Comparison of ENCODE assay signal across 8 cellular contexts in genomic region chr3:180036678-180037455, GRCh38. TPM values are rescaled to one million over a fixed set of nuclear protein-coding genes. Genes with fewer than 3 reads are reported as not detected.
A peak's percentile ranks its signal among the peaks of the same experiment; 100 is the strongest.
DNase-seq lines count a peak whose midpoint lies in the region; ATAC-seq and TF ChIP-seq lines count a peak whose summit lies in the region.

PEX5L (minus strand) TSS chr3:180036937; CDS start chr3:180036599, 338 bp downstream.

- peak within 1 kb of the TSS; percentile 60 for H3K4me3 ChIP-seq in AG04449 (ENCODE audit: low read depth, low read length)
- no peak within 1 kb of the TSS for H3K4me3 ChIP-seq in effector memory CD4-positive, alpha-beta T cell (ENCODE audit: insufficient read depth, low read depth, low read length, poor library complexity, severe bottlenecking)

- no peaks in the 10 kb centered on the region for H3K27me3 ChIP-seq in effector memory CD4-positive, alpha-beta T cell (replicated peaks; ENCODE audit: control insufficient read depth, insufficient read depth, low read length, poor library complexity, severe bottlenecking)

- CTCF ChIA-PET in AG04449 (lab: Yijun Ruan, JAX): interaction anchor here (0.9 kb wide), 1 partner anchor 225 kb away, joined by 3 read pairs; no protein-coding TSS in a partner anchor

- H3K4me1 Mint-ChIP-seq in activated T-cell treated with anti-CD3 and anti-CD28 coated beads, Interleukin-2, amount 50 U/mL, for 72 hours (ENCODE audit: low read depth): peaks cover 12% of the 10 kb centered on the region

- H3K4me3 Mint-ChIP-seq in activated T-cell treated with anti-CD3 and anti-CD28 coated beads, Interleukin-2, amount 50 U/mL, for 72 hours: peak within 1 kb of the TSS; percentile 79 to 85

- peak; percentile 62 for ATAC-seq in GM18861 (IDR thresholded peaks at IDR 0.05; ENCODE audit: unreplicated experiment)
- ATAC-seq in HG03025 (IDR thresholded peaks at IDR 0.05; ENCODE audit: low FRiP score, unreplicated experiment): peak; percentile 69
- ATAC-seq in activated T-cell treated with anti-CD3 and anti-CD28 coated beads, Interleukin-2, amount 50 U/mL, for 72 hours (replicated peaks in 1 of 2): peak; percentile 80 to 86

- peaks cover 0 to 2% of the 10 kb centered on the region in 2 donors for H3K9me3 Mint-ChIP-seq in activated T-cell treated with anti-CD3 and anti-CD28 coated beads, Interleukin-2, amount 50 U/mL, for 72 hours

- no peak within 1 kb of the TSS for H3K27ac ChIP-seq in effector memory CD4-positive, alpha-beta T cell (ENCODE audit: insufficient read depth, low read length, poor library complexity, severe bottlenecking)

- POLR2A ChIA-PET in AG04449 (lab: Yijun Ruan, JAX): no interaction called here

- H3K27ac Mint-ChIP-seq in activated T-cell treated with anti-CD3 and anti-CD28 coated beads, Interleukin-2, amount 50 U/mL, for 72 hours: no peak within 1 kb of the TSS

- no peaks in the 10 kb centered on the region for H3K9me3 ChIP-seq in effector memory CD4-positive, alpha-beta T cell (ENCODE audit: control insufficient read depth, low read length)

- no peaks in the 10 kb centered on the region for H3K36me3 ChIP-seq in effector memory CD4-positive, alpha-beta T cell (ENCODE audit: control insufficient read depth, insufficient read depth, low read length)

- no peak for TF ChIP-seq CTCF in AG04449 (IDR thresholded peaks at IDR 0.05; ENCODE audit: insufficient read depth, low read length, missing control alignments)

- intact Hi-C loops in head of caudate nucleus (cut with DNase I): no loop called here

- DNase-seq in AG04449 (ENCODE audit: low read depth, low spot score) (no peak), NCI-H2081 (lab: John Stamatoyannopoulos, UW) (peak; percentile 98 to 99), head of caudate nucleus (peak; percentile 32 to 90 (median 80)), pons (ENCODE audit: low spot score) (peak; percentile 72)
- peak; percentile 58 to 64 for DNase-seq in activated T-cell treated with anti-CD3 and anti-CD28 coated beads, Interleukin-2, amount 50 U/mL, for 72 hours
- no peak for DNase-seq in effector memory CD4-positive, alpha-beta T cell

- H3K4me1 ChIP-seq in effector memory CD4-positive, alpha-beta T cell (ENCODE audit: control insufficient read depth, insufficient read depth, low read length, poor library complexity, severe bottlenecking): no peaks in the 10 kb centered on the region

- H3K36me3 Mint-ChIP-seq in activated T-cell treated with anti-CD3 and anti-CD28 coated beads, Interleukin-2, amount 50 U/mL, for 72 hours (ENCODE audit: insufficient read depth in 2 of 2): peaks cover 0 to 2% of the 10 kb centered on the region in 2 donors

- peaks cover 63% of the 10 kb centered on the region for H3K27me3 Mint-ChIP-seq in activated T-cell treated with anti-CD3 and anti-CD28 coated beads, Interleukin-2, amount 50 U/mL, for 72 hours (ENCODE audit: low read depth)

RNA-seq across cellular contexts. Expression of gene PEX5L, which starts in this region (rescaled TPM):
- under 1 TPM; 0.23 to 0.31 TPM for total RNA-seq in activated T-cell treated with anti-CD3 and anti-CD28 coated beads, Interleukin-2, amount 50 U/mL, for 72 hours

Comparison
In these comparisons a context has a peak if more than half of its experiments do, and no peak if none do; other contexts are left out.
1. Peak in DNase-seq and ATAC-seq in activated T-cell treated with anti-CD3 and anti-CD28 coated beads, Interleukin-2, amount 50 U/mL, for 72 hours; RNA of the gene not detected or under 1 TPM.
2. DNase-seq: peak in NCI-H2081 (2 of 2), head of caudate nucleus (42 of 42) and pons (single experiment); none in AG04449 (single experiment) and effector memory CD4-positive, alpha-beta T cell (0 of 3).
3. Peak in every context shown above with its lines, with median percentiles within 50 percentile points of each other: ATAC-seq.